Comparison of ENCODE assay signal across 10 cellular contexts in genomic region chr18:37144921-37145320, GRCh38.
"Had no signal": no experiment of that assay in that cellular context is flagged by ENCODE, and none has a peak within 500 bp of the region (broad histone marks: within the 10 kb centered on the region; RNA-seq: fewer than 3 reads in every experiment).

No MANE protein-coding gene starts in this region.

- H3K27me3 Mint-ChIP-seq: IgD-negative memory B cell had no signal

- H3K27ac ChIP-seq: GM23248, HL-60 had no signal

- DNase-seq: GM23248, GOT3, H7, HFFc6, KBM-7 had no signal

- H3K27ac Mint-ChIP-seq: HFFc6, IgD-negative memory B cell had no signal

- H3K4me3 Mint-ChIP-seq: HFFc6, IgD-negative memory B cell had no signal

- ATAC-seq: HCT116, HepG2 had no signal

- H3K9me3 Mint-ChIP-seq: HFFc6 had no signal

- FAIRE-seq: HepG2 had no signal

- H3K36me3 ChIP-seq: HAP-1 had no signal

- H3K4me1 Mint-ChIP-seq: IgD-negative memory B cell had no signal

- H3K4me1 ChIP-seq: HAP-1 had no signal

- H3K9me3 ChIP-seq: HAP-1 had no signal

- H3K4me3 ChIP-seq: GM23248, HAP-1 had no signal
